Comparison of ENCODE assay signal across 32 cellular contexts in genomic region chr5:42168091-42168670, GRCh38.
"Had no signal": no experiment of that assay in that cellular context is flagged by ENCODE, and none has a peak within 500 bp of the region (broad histone marks: within the 10 kb centered on the region; RNA-seq: fewer than 3 reads in every experiment).

No MANE protein-coding gene starts in this region.

- H3K4me2 ChIP-seq: smooth muscle cell had no signal

- H3K27ac ChIP-seq: adrenal gland, ascending aorta, heart right ventricle, pancreas, psoas muscle, upper lobe of right lung, WERI-Rb-1 had no signal

- H3K9me3 ChIP-seq: adrenal gland, ascending aorta, heart right ventricle, pancreas, psoas muscle, upper lobe of right lung had no signal

- H3K4me1 ChIP-seq: adrenal gland, ascending aorta, heart right ventricle, pancreas, psoas muscle, upper lobe of right lung had no signal

- ATAC-seq: heart right ventricle; left colon; naive thymus-derived CD4-positive, alpha-beta T cell; pancreas; psoas muscle; stimulated activated memory B cell treated with anti-CD40 and anti-IgM and Interleukin-4, amounts not matched to agents 10 μg/mL and 1 μg/mL and 100 μg/mL, for 72 hours; stimulated activated naive CD8-positive, alpha-beta T cell treated with anti-CD3 and anti-CD28 coated beads, Interleukin-15, amount 100 ng/mL, for 72 hours; T-helper 17 cell; upper lobe of right lung had no signal

- DNase-seq: activated CD4-positive, alpha-beta memory T cell treated with anti-CD3 and anti-CD28 coated beads for 36 hours; activated CD4-positive, alpha-beta T cell treated with anti-CD3 and anti-CD28 coated beads, Interleukin-2, amount 10 ng/mL, durations not matched to agents 24 days and 14 days; activated CD4-positive, CD25-positive, alpha-beta regulatory T cell treated with anti-CD3 and anti-CD28 coated beads, Interleukin-2, amount 50 U/mL, for 72 hours; activated CD8-positive, alpha-beta memory T cell treated with anti-CD3 and anti-CD28 coated beads, Interleukin-2, amount 50 U/mL, for 4 hours; activated effector memory CD4-positive, alpha-beta T cell treated with anti-CD3 and anti-CD28 coated beads, Interleukin-2, amount 50 U/mL, for 16 hours; activated naive CD4-positive, alpha-beta T cell treated with anti-CD3 and anti-CD28 coated beads for 36 hours; activated naive CD8-positive, alpha-beta T cell treated with anti-CD3 and anti-CD28 coated beads for 36 hours; activated T-cell treated with anti-CD3 and anti-CD28 coated beads, Interleukin-2, amount 50 U/mL, for 1 hour; adrenal gland; caudate nucleus; erythroblast; heart right ventricle; immature natural killer cell; kidney; left colon; midbrain; naive thymus-derived CD4-positive, alpha-beta T cell; pancreas; psoas muscle; stimulated activated CD4-positive, alpha-beta T cell treated with anti-CD3 and anti-CD28 coated beads, Interleukin-1b, Interleukin-23, amount 100 ng/mL, for 48 hours; stimulated activated CD4-positive, alpha-beta T cell treated with anti-CD3 and anti-CD28 coated beads, Interleukin-4, amount 100 ng/mL, for 4 hours; stimulated activated CD8-positive, alpha-beta memory T cell treated with anti-CD3 and anti-CD28 coated beads, Interleukin-4, amount 100 ng/mL, for 48 hours; stimulated activated naive CD8-positive, alpha-beta T cell treated with anti-CD3 and anti-CD28 coated beads, Interleukin-15, amount 100 ng/mL, for 72 hours; substantia nigra; SW 1271; T-helper 17 cell; T1000; upper lobe of right lung; WERI-Rb-1 had no signal

- H3K4me3 ChIP-seq: adrenal gland, ascending aorta, heart right ventricle, pancreas, psoas muscle, smooth muscle cell, upper lobe of right lung had no signal

- H3K36me3 ChIP-seq: adrenal gland, ascending aorta, heart right ventricle, pancreas, upper lobe of right lung, WERI-Rb-1 had no signal

- FAIRE-seq: kidney, pancreas had no signal

- H3K27me3 ChIP-seq: adrenal gland, ascending aorta, heart right ventricle, pancreas, upper lobe of right lung had no signal
